1 cellular context compared by ENCODE assay signal in genomic region chr9:12923472-12924009, GRCh38.
TF ChIP-seq lines count a peak whose summit lies in the region.

No MANE protein-coding gene starts in this region.

TF ChIP-seq in GM23338, 12 proteins besides CTCF, POLR2A, EP300 and RAD21 (continued from another document):
- TF ChIP-seq ZNF462 (CRISPR knock-in tag; IDR thresholded peaks at IDR 0.05) (no peak), CREB1 (CRISPR knock-in tag; IDR thresholded peaks at IDR 0.05; ENCODE audit: low read depth) (no peak)
